ENCODE assay signal across 8 cellular contexts in genomic region chr1:150765229-150765976, GRCh38. TPM values are rescaled to one million over a fixed set of nuclear protein-coding genes. Genes with fewer than 3 reads are reported as not detected.
DNase-seq lines count a peak whose midpoint lies in the region; ATAC-seq, FAIRE-seq and TF ChIP-seq lines count a peak whose summit lies in the region.

CTSS (minus strand) TSS chr1:150765778; CDS start chr1:150764763, 1,015 bp downstream.

- H3K27me3 ChIP-seq in CD8-positive, alpha-beta T cell (ENCODE audit: insufficient read depth, low read length) = no peaks in the 10 kb centered on the region

- H3K9me3 Mint-ChIP-seq in CD8-positive, alpha-beta T cell = no peaks in the 10 kb centered on the region

- peak within 1 kb of the TSS; percentile 94 for H3K4me3 Mint-ChIP-seq in CD8-positive, alpha-beta T cell

- H3K27me3 Mint-ChIP-seq in CD8-positive, alpha-beta T cell (ENCODE audit: low read depth) = no peaks in the 10 kb centered on the region

- ATAC-seq in CD8-positive, alpha-beta T cell = peak; percentile 64
- peak; percentile 82 for ATAC-seq in GM19351 (IDR thresholded peaks at IDR 0.05; ENCODE audit: unreplicated experiment)
- peak; percentile 85 for ATAC-seq in HG03432 (IDR thresholded peaks at IDR 0.05; ENCODE audit: unreplicated experiment)

- H3K4me1 Mint-ChIP-seq in CD8-positive, alpha-beta T cell (ENCODE audit: low read depth) = peaks cover 42% of the 10 kb centered on the region

- peaks cover 25% of the 10 kb centered on the region for H3K4me1 ChIP-seq in CD8-positive, alpha-beta T cell (ENCODE audit: insufficient read depth, low read length)

- peak within 1 kb of the TSS; percentile 67 for H3K27ac ChIP-seq in CD8-positive, alpha-beta T cell (ENCODE audit: low read depth, low read length)

- no peak for TF ChIP-seq CTCF in CD8-positive, alpha-beta T cell (IDR thresholded peaks at IDR 0.05)
- no peak for TF ChIP-seq CTCF in fibroblast of mammary gland (conservative IDR thresholded peaks at IDR 0.05; ENCODE audit: control insufficient read depth, insufficient read depth, low read depth, low read length)

- FAIRE-seq in urothelium cell line (lab: Jason Lieb, UNC) = no peak

- H3K9me3 ChIP-seq in CD8-positive, alpha-beta T cell (ENCODE audit: low read length) = no peaks in the 10 kb centered on the region

- H3K36me3 Mint-ChIP-seq in CD8-positive, alpha-beta T cell = peaks cover 29% of the 10 kb centered on the region

- CTCF ChIA-PET in CD8-positive, alpha-beta T cell (lab: Charles Lee) = interaction anchor here (1.0 kb wide), 1 partner anchor 9 kb away, joined by 3 read pairs; no protein-coding TSS in a partner anchor

- intact Hi-C loops in CD8-positive, alpha-beta T cell (cut with DNase I, micrococcal nuclease) = loop anchor here in 1 of 2 experiments (5.0 to 10.0 kb wide), 2 partner anchors 203 to 281 kb away; partner anchors contain the start of gene TARS2
- intact Hi-C loops in posterior vena cava (cut with DNase I) = no loop called here

- peak within 1 kb of the TSS; percentile 47 for H3K4me3 ChIP-seq in CD8-positive, alpha-beta T cell (ENCODE audit: low read depth, low read length)
- H3K4me3 ChIP-seq in fibroblast of mammary gland (ENCODE audit: control insufficient read depth, low read depth, low read length) = peak within 1 kb of the TSS; percentile 20

- no peaks in the 10 kb centered on the region for H3K36me3 ChIP-seq in CD8-positive, alpha-beta T cell (ENCODE audit: insufficient read depth, low read length)

- H3K27ac Mint-ChIP-seq in CD8-positive, alpha-beta T cell = peak within 1 kb of the TSS; percentile 95

- POLR2A ChIA-PET in CD8-positive, alpha-beta T cell (lab: Charles Lee) = interaction anchor here (0.5 to 0.6 kb wide), 2 partner anchors 122 to 222 kb away, joined by 3 read pairs; no protein-coding TSS in a partner anchor

- DNase-seq in CD8-positive, alpha-beta T cell = no peak
- DNase-seq in SW480 (ENCODE audit: low spot score) = peak; percentile 5
- DNase-seq in fibroblast of mammary gland (ENCODE audit: low read depth) = peak; percentile 25
- no peak for DNase-seq in posterior vena cava (ENCODE audit: low spot score)
- DNase-seq in NCI-H1436 (lab: John Stamatoyannopoulos, UW) = no peak
- no peak for DNase-seq in urothelium cell line (ENCODE audit: low spot score)

RNA-seq across cellular contexts. Expression of gene CTSS, which starts in this region (rescaled TPM):
- total RNA-seq in CD8-positive, alpha-beta T cell = 10 to 100 TPM; 58.3 to 63.0 TPM
- total RNA-seq in posterior vena cava = 10 to 100 TPM; 50.2 to 89.2 TPM

Comparison
In these comparisons a context has a peak if more than half of its experiments do, and no peak if none do; other contexts are left out.
1. DNase-seq: peak in SW480 (single experiment) and fibroblast of mammary gland (single experiment); none in CD8-positive, alpha-beta T cell (0 of 7), posterior vena cava (single experiment), NCI-H1436 (single experiment) and urothelium cell line (single experiment).
2. Peak in every context shown above with its lines, with median percentiles within 50 percentile points of each other: ATAC-seq.